8 cellular contexts compared by ENCODE assay signal in genomic region chr7:100015232-100016208, GRCh38. TPM values are rescaled to one million over a fixed set of nuclear protein-coding genes. Genes with fewer than 3 reads are reported as not detected.
DNase-seq lines count a peak whose midpoint lies in the region; ATAC-seq and TF ChIP-seq lines count a peak whose summit lies in the region.

Gene ZKSCAN1, plus strand, starts transcription at chr7:100015596. Its CDS starts 7,911 bp downstream, at chr7:100023507.

- no peak for TF ChIP-seq RAD21 in Ishikawa (IDR thresholded peaks at IDR 0.05; ENCODE audit: low read depth)

- peak; percentile 96 for ATAC-seq in GM21576 (IDR thresholded peaks at IDR 0.05; ENCODE audit: unreplicated experiment)

- H3K27ac ChIP-seq in esophagus (ENCODE audit: low read depth in 2 of 2, low read length in 1 of 2): peak within 1 kb of the TSS; percentile 93 to 97

- H3K27me3 ChIP-seq in esophagus (ENCODE audit: control insufficient read depth in 1 of 2, insufficient read depth in 2 of 2, low read length in 2 of 2) (no peaks in the 10 kb centered on the region), mucosa of stomach (ENCODE audit: control insufficient read depth, insufficient read depth, low read length) (no peaks in the 10 kb centered on the region)

- no peaks in the 10 kb centered on the region for H3K27me3 Mint-ChIP-seq in activated T-cell treated with anti-CD3 and anti-CD28 coated beads, Interleukin-2, amount 50 U/mL, for 24 hours

- 1% methylated on average over 54 to 69 of the region's 69 CpGs for WGBS in esophagus, 2 donors

- H3K27ac Mint-ChIP-seq in activated T-cell treated with anti-CD3 and anti-CD28 coated beads, Interleukin-2, amount 50 U/mL, for 24 hours: peak within 1 kb of the TSS; percentile 97

- peak within 1 kb of the TSS; percentile 99 for H3K9ac ChIP-seq in mucosa of stomach (ENCODE audit: low read length)

- no peaks in the 10 kb centered on the region for H3K9me3 Mint-ChIP-seq in activated T-cell treated with anti-CD3 and anti-CD28 coated beads, Interleukin-2, amount 50 U/mL, for 24 hours

- peak; percentile 67 for DNase-seq in DMS153 treated with DMSO at 0.1 percent for 48 hours (lab: John Stamatoyannopoulos, UW; ENCODE audit: unreplicated experiment)
- DNase-seq in activated T-cell treated with anti-CD3 and anti-CD28 coated beads, Interleukin-2, amount 50 U/mL, for 24 hours: peak; percentile 88
- peak; percentile 87 for DNase-seq in stimulated activated CD8-positive, alpha-beta memory T cell treated with anti-CD3 and anti-CD28 coated beads, Interleukin-4, amount 100 ng/mL, for 48 hours

- peak within 1 kb of the TSS; percentile 84 to 95 for H3K4me3 ChIP-seq in esophagus (ENCODE audit: low read depth in 1 of 2, low read length in 2 of 2)
- peak within 1 kb of the TSS; percentile 94 for H3K4me3 ChIP-seq in mucosa of stomach (ENCODE audit: low read length)

- H3K36me3 Mint-ChIP-seq in activated T-cell treated with anti-CD3 and anti-CD28 coated beads, Interleukin-2, amount 50 U/mL, for 24 hours (ENCODE audit: low read depth): peaks cover 40% of the 10 kb centered on the region

- H3K4me1 Mint-ChIP-seq in activated T-cell treated with anti-CD3 and anti-CD28 coated beads, Interleukin-2, amount 50 U/mL, for 24 hours (ENCODE audit: low read depth): peaks cover 58% of the 10 kb centered on the region

- no peak for TF ChIP-seq EP300 in Ishikawa (IDR thresholded peaks at IDR 0.05; ENCODE audit: borderline replicate concordance)

- H3K4me1 ChIP-seq in esophagus (ENCODE audit: control insufficient read depth in 2 of 2, insufficient read depth in 2 of 2, low read length in 1 of 2): peaks cover 2 to 3% of the 10 kb centered on the region in 2 donors
- peaks cover 58% of the 10 kb centered on the region for H3K4me1 ChIP-seq in mucosa of stomach (ENCODE audit: control insufficient read depth, insufficient read depth, low read length)

- peak within 1 kb of the TSS; percentile 94 for H3K4me3 Mint-ChIP-seq in activated T-cell treated with anti-CD3 and anti-CD28 coated beads, Interleukin-2, amount 50 U/mL, for 24 hours

- peaks cover 0 to 4% of the 10 kb centered on the region in 2 donors for H3K36me3 ChIP-seq in esophagus (ENCODE audit: control insufficient read depth in 2 of 2, insufficient read depth in 2 of 2, low read length in 1 of 2)
- peaks cover 8% of the 10 kb centered on the region for H3K36me3 ChIP-seq in mucosa of stomach (ENCODE audit: control insufficient read depth, insufficient read depth, low read length)

- H3K9me3 ChIP-seq in esophagus (ENCODE audit: control insufficient read depth in 2 of 2, insufficient read depth in 1 of 2, low read depth in 1 of 2, low read length in 1 of 2) (no peaks in the 10 kb centered on the region), mucosa of stomach (ENCODE audit: control insufficient read depth, low read length) (no peaks in the 10 kb centered on the region)

TF ChIP-seq in Ishikawa, 13 proteins besides CTCF, POLR2A, EP300 and RAD21 (continues in another document):
- TF ChIP-seq CREB1 (IDR thresholded peaks at IDR 0.05; ENCODE audit: low read depth) (peak; percentile 85), EGR1 (IDR thresholded peaks at IDR 0.05) (no peak), FOXM1 (IDR thresholded peaks at IDR 0.05; ENCODE audit: borderline replicate concordance, low read depth) (no peak), ZBTB7A (IDR thresholded peaks at IDR 0.05; ENCODE audit: low read depth) (no peak), TCF12 (IDR thresholded peaks at IDR 0.05; ENCODE audit: low read depth) (peak; percentile 48; the same call in 1 of the 2 replicates), TAF1 (IDR thresholded peaks at IDR 0.05; ENCODE audit: low read depth) (peak; percentile 96), NFIC (IDR thresholded peaks at IDR 0.05) (no peak), YY1 (IDR thresholded peaks at IDR 0.05; ENCODE audit: low read depth) (no peak)
- TF ChIP-seq, protein P1, sequence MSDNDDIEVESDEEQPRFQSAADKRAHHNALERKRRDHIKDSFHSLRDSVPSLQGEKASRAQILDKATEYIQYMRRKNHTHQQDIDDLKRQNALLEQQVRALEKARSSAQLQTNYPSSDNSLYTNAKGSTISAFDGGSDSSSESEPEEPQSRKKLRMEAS (IDR thresholded peaks at IDR 0.05): peak; percentile 80
- TF ChIP-seq, protein P2, sequence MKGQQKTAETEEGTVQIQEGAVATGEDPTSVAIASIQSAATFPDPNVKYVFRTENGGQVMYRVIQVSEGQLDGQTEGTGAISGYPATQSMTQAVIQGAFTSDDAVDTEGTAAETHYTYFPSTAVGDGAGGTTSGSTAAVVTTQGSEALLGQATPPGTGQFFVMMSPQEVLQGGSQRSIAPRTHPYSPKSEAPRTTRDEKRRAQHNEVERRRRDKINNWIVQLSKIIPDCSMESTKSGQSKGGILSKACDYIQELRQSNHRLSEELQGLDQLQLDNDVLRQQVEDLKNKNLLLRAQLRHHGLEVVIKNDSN (IDR thresholded peaks at IDR 0.05): 0 out of 2 replicates have a peak, but pooled peaks have one; percentile 8

TF ChIP-seq in PFSK-1, 5 proteins besides CTCF, POLR2A, EP300 and RAD21:
- TF ChIP-seq FOXP2 (optimal IDR thresholded peaks at IDR 0.05; ENCODE audit: borderline replicate concordance, extremely low read depth, extremely low read length, insufficient read depth) (peak; percentile 79), TAF1 (IDR thresholded peaks at IDR 0.05; ENCODE audit: borderline replicate concordance, insufficient read depth, low read length) (peak; percentile 99), SIN3A (IDR thresholded peaks at IDR 0.05; ENCODE audit: borderline replicate concordance, insufficient read depth, low read length) (peak; percentile 71; the same call in 1 of the 2 replicates), POLR2AphosphoS5 (IDR thresholded peaks at IDR 0.05; ENCODE audit: low read depth, low read length) (peak; percentile 81)
- TF ChIP-seq, protein P3, sequence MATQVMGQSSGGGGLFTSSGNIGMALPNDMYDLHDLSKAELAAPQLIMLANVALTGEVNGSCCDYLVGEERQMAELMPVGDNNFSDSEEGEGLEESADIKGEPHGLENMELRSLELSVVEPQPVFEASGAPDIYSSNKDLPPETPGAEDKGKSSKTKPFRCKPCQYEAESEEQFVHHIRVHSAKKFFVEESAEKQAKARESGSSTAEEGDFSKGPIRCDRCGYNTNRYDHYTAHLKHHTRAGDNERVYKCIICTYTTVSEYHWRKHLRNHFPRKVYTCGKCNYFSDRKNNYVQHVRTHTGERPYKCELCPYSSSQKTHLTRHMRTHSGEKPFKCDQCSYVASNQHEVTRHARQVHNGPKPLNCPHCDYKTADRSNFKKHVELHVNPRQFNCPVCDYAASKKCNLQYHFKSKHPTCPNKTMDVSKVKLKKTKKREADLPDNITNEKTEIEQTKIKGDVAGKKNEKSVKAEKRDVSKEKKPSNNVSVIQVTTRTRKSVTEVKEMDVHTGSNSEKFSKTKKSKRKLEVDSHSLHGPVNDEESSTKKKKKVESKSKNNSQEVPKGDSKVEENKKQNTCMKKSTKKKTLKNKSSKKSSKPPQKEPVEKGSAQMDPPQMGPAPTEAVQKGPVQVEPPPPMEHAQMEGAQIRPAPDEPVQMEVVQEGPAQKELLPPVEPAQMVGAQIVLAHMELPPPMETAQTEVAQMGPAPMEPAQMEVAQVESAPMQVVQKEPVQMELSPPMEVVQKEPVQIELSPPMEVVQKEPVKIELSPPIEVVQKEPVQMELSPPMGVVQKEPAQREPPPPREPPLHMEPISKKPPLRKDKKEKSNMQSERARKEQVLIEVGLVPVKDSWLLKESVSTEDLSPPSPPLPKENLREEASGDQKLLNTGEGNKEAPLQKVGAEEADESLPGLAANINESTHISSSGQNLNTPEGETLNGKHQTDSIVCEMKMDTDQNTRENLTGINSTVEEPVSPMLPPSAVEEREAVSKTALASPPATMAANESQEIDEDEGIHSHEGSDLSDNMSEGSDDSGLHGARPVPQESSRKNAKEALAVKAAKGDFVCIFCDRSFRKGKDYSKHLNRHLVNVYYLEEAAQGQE (IDR thresholded peaks at IDR 0.05; ENCODE audit: insufficient read depth in 1 of 2, low read depth in 2 of 2, low read length in 2 of 2): peak; percentile 52 to 71

RNA-seq across cellular contexts. Expression of gene ZKSCAN1, which starts in this region (rescaled TPM):
- polyA plus RNA-seq in PFSK-1 (2012; ENCODE audit: insufficient read length, low read depth): 11.5 TPM
- polyA plus RNA-seq in esophagus: 10 to 100 TPM; 10.5 to 25.0 TPM

Comparison
In these comparisons a context has a peak if more than half of its experiments do, and no peak if none do; other contexts are left out.
1. Peak in every context shown above with its lines: DNase-seq, ATAC-seq, H3K4me3 ChIP-seq and H3K27ac ChIP-seq.